33 cellular contexts compared by ENCODE assay signal in the genomic region with DNA sequence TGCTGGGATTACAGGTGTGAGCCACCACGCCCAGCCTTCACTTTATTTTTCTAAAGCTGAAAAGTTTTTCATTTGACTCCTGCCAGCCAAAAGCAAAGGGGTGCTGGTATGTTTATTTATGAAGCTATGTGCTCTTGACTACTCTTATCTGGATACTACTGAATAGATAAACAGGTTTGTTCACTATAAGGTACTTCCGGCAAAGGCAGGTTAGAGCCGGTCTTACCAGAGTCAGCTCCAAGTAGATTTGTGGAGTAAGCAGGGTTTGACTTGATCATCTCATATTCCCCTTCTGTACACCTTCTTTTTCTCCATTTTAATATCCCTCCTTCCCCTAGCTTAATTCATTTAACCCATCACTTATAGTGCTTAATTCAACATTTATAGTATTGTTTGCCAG.
"Had no signal": no experiment of that assay in that cellular context is flagged by ENCODE, and none has a peak within 500 bp of the region (broad histone marks: within the 10 kb centered on the region; RNA-seq: fewer than 3 reads in every experiment).

No MANE protein-coding gene starts in this region.

- H3K27ac Mint-ChIP-seq: activated B cell treated with CpG ODN at 0.5 μM for 24 hours; activated CD4-positive, alpha-beta memory T cell treated with anti-CD3 and anti-CD28 coated beads for 36 hours; activated CD8-positive, alpha-beta memory T cell treated with anti-CD3 and anti-CD28 coated beads, Interleukin-2, amount 10 ng/mL, durations not matched to agents 7 days and 5 days; activated CD8-positive, alpha-beta T cell treated with anti-CD3 and anti-CD28 coated beads, Interleukin-2, amount 10 ng/mL, durations not matched to agents 7 days and 5 days; activated naive CD4-positive, alpha-beta T cell treated with anti-CD3 and anti-CD28 coated beads for 36 hours; activated naive CD4-positive, alpha-beta T cell treated with anti-CD3 and anti-CD28 coated beads, Interleukin-2, amount 50 U/mL, for 24 hours; activated naive CD8-positive, alpha-beta T cell treated with anti-CD3 and anti-CD28 coated beads for 36 hours; activated naive CD8-positive, alpha-beta T cell treated with anti-CD3 and anti-CD28 coated beads, Interleukin-2, amount 50 U/mL, for 24 hours; activated T-helper 1 cell treated with anti-CD3 and anti-CD28 coated beads, Interleukin-12 subunit alpha, Interleukin-12 subunit beta, Interleukin-2, Interleukin-4 antibody, amounts not matched to agents 30 ng/mL and 10 ng/mL and 1 ng/mL, durations not matched to agents 14 hours and 24 hours and 36 hours; activated T-helper 2 cell treated with anti-CD3 and anti-CD28 coated beads, Interferon-gamma antibody, Interleukin-2, Interleukin-4, amounts not matched to agents 10 μg/mL and 5 μg/mL and 100 μg/mL, durations not matched to agents 14 hours and 24 hours and 36 hours; T-helper 17 cell; T-helper 2 cell treated with Interferon-gamma antibody and Interleukin-4, amounts not matched to agents 5 μg/mL and 100 μg/mL, for 36 hours had no signal

- H3K36me3 Mint-ChIP-seq: activated CD4-positive, alpha-beta memory T cell treated with anti-CD3 and anti-CD28 coated beads for 36 hours; activated CD8-positive, alpha-beta memory T cell treated with anti-CD3 and anti-CD28 coated beads, Interleukin-2, amount 10 ng/mL, durations not matched to agents 7 days and 5 days; activated naive CD4-positive, alpha-beta T cell treated with anti-CD3 and anti-CD28 coated beads, Interleukin-2, amount 50 U/mL, for 24 hours; activated naive CD8-positive, alpha-beta T cell treated with anti-CD3 and anti-CD28 coated beads for 36 hours had no signal

- DNase-seq: activated B cell treated with CpG ODN at 0.5 μM for 24 hours; activated CD4-positive, alpha-beta memory T cell treated with anti-CD3 and anti-CD28 coated beads for 36 hours; activated CD4-positive, alpha-beta T cell treated with anti-CD3 and anti-CD28 coated beads for 48 hours; activated CD8-positive, alpha-beta memory T cell treated with anti-CD3 and anti-CD28 coated beads, Interleukin-2, amount 10 ng/mL, durations not matched to agents 7 days and 5 days; activated CD8-positive, alpha-beta memory T cell treated with anti-CD3 and anti-CD28 coated beads, Interleukin-2, amount 50 U/mL, for 4 hours; activated CD8-positive, alpha-beta T cell treated with anti-CD3 and anti-CD28 coated beads, Interleukin-2, amount 10 ng/mL, durations not matched to agents 7 days and 5 days; activated effector memory CD4-positive, alpha-beta T cell treated with anti-CD3 and anti-CD28 coated beads, Interleukin-2, amount 50 U/mL, for 16 hours; activated naive CD4-positive, alpha-beta T cell treated with anti-CD3 and anti-CD28 coated beads for 36 hours; activated naive CD8-positive, alpha-beta T cell treated with anti-CD3 and anti-CD28 coated beads for 36 hours; activated naive CD8-positive, alpha-beta T cell treated with anti-CD3 and anti-CD28 coated beads, Interleukin-2, amount 50 U/mL, for 24 hours; activated T-cell treated with anti-CD3 and anti-CD28 coated beads, Interleukin-2, amount 50 U/mL, for 1 hour; activated T-cell treated with anti-CD3 and anti-CD28 coated beads, Interleukin-2, amount 50 U/mL, for 48 hours; adrenal gland; amygdala; aorta; body of pancreas; central memory CD4-positive, alpha-beta T cell; cerebellar nuclear complex; colonic mucosa; effector CD8-positive, alpha-beta T cell; foreskin melanocyte; T-helper 1 cell; T-helper 17 cell; T1000; WERI-Rb-1 had no signal

- H3K27ac ChIP-seq: adrenal gland, body of pancreas, cardiac muscle cell, colonic mucosa, esophagus muscularis mucosa, gastroesophageal sphincter, WERI-Rb-1 had no signal

- H3K4me1 Mint-ChIP-seq: activated B cell treated with CpG ODN at 0.5 μM for 24 hours; activated CD8-positive, alpha-beta memory T cell treated with anti-CD3 and anti-CD28 coated beads, Interleukin-2, amount 10 ng/mL, durations not matched to agents 7 days and 5 days; activated naive CD4-positive, alpha-beta T cell treated with anti-CD3 and anti-CD28 coated beads, Interleukin-2, amount 50 U/mL, for 24 hours; activated naive CD8-positive, alpha-beta T cell treated with anti-CD3 and anti-CD28 coated beads for 36 hours; activated naive CD8-positive, alpha-beta T cell treated with anti-CD3 and anti-CD28 coated beads, Interleukin-2, amount 50 U/mL, for 24 hours had no signal

- H3K27me3 ChIP-seq: body of pancreas, cardiac muscle cell, colonic mucosa, esophagus muscularis mucosa, gastroesophageal sphincter had no signal

- H3K4me3 Mint-ChIP-seq: activated B cell treated with CpG ODN at 0.5 μM for 24 hours; activated CD4-positive, alpha-beta memory T cell treated with anti-CD3 and anti-CD28 coated beads for 36 hours; activated CD8-positive, alpha-beta memory T cell treated with anti-CD3 and anti-CD28 coated beads, Interleukin-2, amount 10 ng/mL, durations not matched to agents 7 days and 5 days; activated CD8-positive, alpha-beta T cell treated with anti-CD3 and anti-CD28 coated beads, Interleukin-2, amount 10 ng/mL, durations not matched to agents 7 days and 5 days; activated naive CD4-positive, alpha-beta T cell treated with anti-CD3 and anti-CD28 coated beads for 36 hours; activated naive CD4-positive, alpha-beta T cell treated with anti-CD3 and anti-CD28 coated beads, Interleukin-2, amount 50 U/mL, for 24 hours; activated naive CD8-positive, alpha-beta T cell treated with anti-CD3 and anti-CD28 coated beads for 36 hours; activated naive CD8-positive, alpha-beta T cell treated with anti-CD3 and anti-CD28 coated beads, Interleukin-2, amount 50 U/mL, for 24 hours; activated T-helper 1 cell treated with anti-CD3 and anti-CD28 coated beads, Interleukin-12 subunit alpha, Interleukin-12 subunit beta, Interleukin-2, Interleukin-4 antibody, amounts not matched to agents 30 ng/mL and 10 ng/mL and 1 ng/mL, durations not matched to agents 14 hours and 24 hours and 36 hours; T-helper 17 cell; T-helper 2 cell treated with Interferon-gamma antibody and Interleukin-4, amounts not matched to agents 5 μg/mL and 100 μg/mL, for 36 hours had no signal

- H3K4me1 ChIP-seq: adrenal gland, body of pancreas, colonic mucosa, esophagus muscularis mucosa, gastroesophageal sphincter had no signal

- ATAC-seq: activated CD4-positive, CD25-positive, alpha-beta regulatory T cell treated with anti-CD3 and anti-CD28 coated beads, Interleukin-2, amount 50 U/mL, for 24 hours; activated CD8-positive, alpha-beta memory T cell treated with anti-CD3 and anti-CD28 coated beads, Interleukin-2, amount 10 ng/mL, durations not matched to agents 7 days and 5 days; activated CD8-positive, alpha-beta T cell treated with anti-CD3 and anti-CD28 coated beads, Interleukin-2, amount 10 ng/mL, durations not matched to agents 7 days and 5 days; activated naive CD8-positive, alpha-beta T cell treated with anti-CD3 and anti-CD28 coated beads, Interleukin-2, amount 50 U/mL, for 24 hours; body of pancreas; gastroesophageal sphincter; T-helper 17 cell had no signal

- H3K27me3 Mint-ChIP-seq: activated CD4-positive, alpha-beta memory T cell treated with anti-CD3 and anti-CD28 coated beads for 36 hours had no signal

- H3K4me3 ChIP-seq: adrenal gland, body of pancreas, cardiac muscle cell, colonic mucosa, esophagus muscularis mucosa, gastroesophageal sphincter had no signal

- H3K9me3 ChIP-seq: adrenal gland, body of pancreas, colonic mucosa, esophagus muscularis mucosa, gastroesophageal sphincter had no signal

- H3K9me3 Mint-ChIP-seq: activated B cell treated with CpG ODN at 0.5 μM for 24 hours; activated CD4-positive, alpha-beta memory T cell treated with anti-CD3 and anti-CD28 coated beads for 36 hours; activated naive CD4-positive, alpha-beta T cell treated with anti-CD3 and anti-CD28 coated beads for 36 hours; activated naive CD4-positive, alpha-beta T cell treated with anti-CD3 and anti-CD28 coated beads, Interleukin-2, amount 50 U/mL, for 24 hours; activated naive CD8-positive, alpha-beta T cell treated with anti-CD3 and anti-CD28 coated beads for 36 hours; activated naive CD8-positive, alpha-beta T cell treated with anti-CD3 and anti-CD28 coated beads, Interleukin-2, amount 50 U/mL, for 24 hours; activated T-helper 1 cell treated with anti-CD3 and anti-CD28 coated beads, Interleukin-12 subunit alpha, Interleukin-12 subunit beta, Interleukin-2, Interleukin-4 antibody, amounts not matched to agents 30 ng/mL and 10 ng/mL and 1 ng/mL, durations not matched to agents 14 hours and 24 hours and 36 hours; activated T-helper 2 cell treated with anti-CD3 and anti-CD28 coated beads, Interferon-gamma antibody, Interleukin-2, Interleukin-4, amounts not matched to agents 10 μg/mL and 5 μg/mL and 100 μg/mL, durations not matched to agents 14 hours and 24 hours and 36 hours; T-helper 2 cell treated with Interferon-gamma antibody and Interleukin-4, amounts not matched to agents 5 μg/mL and 100 μg/mL, for 36 hours had no signal

- H3K36me3 ChIP-seq: adrenal gland, cardiac muscle cell, colonic mucosa, esophagus muscularis mucosa, gastroesophageal sphincter, WERI-Rb-1 had no signal
